ENCODE assay signal across 11 cellular contexts in genomic region chr18:77209587-77209986, GRCh38. TPM values are rescaled to one million over a fixed set of nuclear protein-coding genes. Genes with fewer than 3 reads are reported as not detected.
A peak's percentile ranks its signal among the peaks of the same experiment; 100 is the strongest.
DNase-seq lines count a peak whose midpoint lies in the region; ATAC-seq and TF ChIP-seq lines count a peak whose summit lies in the region.
"Had no signal": no experiment of that assay in that cellular context is flagged by ENCODE, and none has a peak within 500 bp of the region (broad histone marks: within the 10 kb centered on the region; RNA-seq: fewer than 3 reads in every experiment).

No MANE protein-coding gene starts in this region.

- no TSS peak for BruUV-seq in MCF 10A (replicated peaks; lab: Mats Ljungman, UMichigan)

- peak overlapping the region; percentile 89 for H3K27ac Mint-ChIP-seq in MCF 10A (ENCODE audit: low read depth, unreplicated experiment)

- H3K4me1 Mint-ChIP-seq in MCF 10A (ENCODE audit: insufficient read depth, unreplicated experiment), result peaks cover 6% of the 10 kb centered on the region

- H3K9me3 ChIP-seq in breast epithelium (no peaks in the 10 kb centered on the region), upper lobe of left lung (no peaks in the 10 kb centered on the region), HAP-1 (no peaks in the 10 kb centered on the region)
- H3K9me3 ChIP-seq: SJCRH30 had no signal

- no peak for ATAC-seq in upper lobe of left lung (ENCODE audit: low FRiP score in 2 of 2)
- ATAC-seq in HG02678 (IDR thresholded peaks at IDR 0.05; ENCODE audit: unreplicated experiment), result no peak

- no peak for TF ChIP-seq EP300 in upper lobe of left lung (IDR thresholded peaks at IDR 0.05)

- H3K36me3 ChIP-seq in breast epithelium, result no peaks in the 10 kb centered on the region
- H3K36me3 ChIP-seq in upper lobe of left lung, result no peaks in the 10 kb centered on the region
- no peaks in the 10 kb centered on the region for H3K36me3 ChIP-seq in HAP-1 (replicated peaks)
- H3K36me3 ChIP-seq: SJCRH30 had no signal

- no peaks in the 10 kb centered on the region for H3K4me1 ChIP-seq in breast epithelium
- peaks cover 21 to 42% (median 26%) of the 10 kb centered on the region in 4 donors for H3K4me1 ChIP-seq in upper lobe of left lung
- no peaks in the 10 kb centered on the region for H3K4me1 ChIP-seq in HAP-1
- H3K4me1 ChIP-seq: SJCRH30 had no signal

- H3K27me3 Mint-ChIP-seq in MCF 10A (ENCODE audit: insufficient read depth, unreplicated experiment), result no peaks in the 10 kb centered on the region

- CTCF ChIA-PET in MCF 10A (lab: Yijun Ruan, JAX), result interaction anchor here (0.6 to 7.1 kb wide), 8 partner anchors 9 to 225 kb away, joined by 3 to 119 read pairs (median 9); no protein-coding TSS in a partner anchor

- no peak for DNase-seq in MCF 10A (ENCODE audit: unreplicated experiment)
- no peak for DNase-seq in breast epithelium (ENCODE audit: low spot score in 2 of 2)
- peak; percentile 54 for DNase-seq in hepatic stellate cell (ENCODE audit: low spot score)
- peak in 1 of 2 donors; percentile 40 for DNase-seq in upper lobe of left lung
- DNase-seq in NCI-H1436 treated with DMSO at 0.1 percent for 48 hours (lab: John Stamatoyannopoulos, UW), result no peak
- no peak for DNase-seq in HAP-1 (ENCODE audit: low spot score in 2 of 2)
- DNase-seq: NCI-H345, SJCRH30 had no signal

- no peaks in the 10 kb centered on the region for H3K36me3 Mint-ChIP-seq in MCF 10A (ENCODE audit: insufficient read depth, unreplicated experiment)

- WGBS in upper lobe of left lung, 2 donors, result 88 to 95% methylated on average over 12 of the region's 12 CpGs

- TF ChIP-seq POLR2A in breast epithelium (IDR thresholded peaks at IDR 0.05), result no peak
- TF ChIP-seq POLR2A in upper lobe of left lung (IDR thresholded peaks at IDR 0.05), result no peak

- H3K27ac ChIP-seq in breast epithelium (no peak overlapping the region), VCaP (peak overlapping the region; percentile 20; the same call in 1 of the 2 replicates), upper lobe of left lung (peak overlapping the region in 3 of 4 donors; percentile 28 to 72 (median 44))
- H3K27ac ChIP-seq: SJCRH30 had no signal

- H3K4me3 ChIP-seq in breast epithelium (no peak overlapping the region), upper lobe of left lung (no peak overlapping the region), HAP-1 (no peak overlapping the region)
- H3K4me3 ChIP-seq: SJCRH30 had no signal

- in situ Hi-C loops in HAP-1 (cut with MboI; ENCODE audit: low sequenced_read_pairs), result no loop called here

- H3K27me3 ChIP-seq in breast epithelium (no peaks in the 10 kb centered on the region), upper lobe of left lung (no peaks in the 10 kb centered on the region), HAP-1 (ENCODE audit: low read depth) (no peaks in the 10 kb centered on the region)
- H3K27me3 ChIP-seq: SJCRH30 had no signal

- H3K4me3 Mint-ChIP-seq in MCF 10A (ENCODE audit: unreplicated experiment), result peak overlapping the region; percentile 65

- H3K9me3 Mint-ChIP-seq in MCF 10A (ENCODE audit: unreplicated experiment), result no peaks in the 10 kb centered on the region

- intact Hi-C loops in MCF 10A (cut with micrococcal nuclease), result loop anchor here (5.0 kb wide), 1 partner anchor 142 kb away; no protein-coding TSS in a partner anchor
- intact Hi-C loops in breast epithelium (cut with DNase I; ENCODE audit: low total_unique reads), result no loop called here

- POLR2A ChIA-PET in MCF 10A (lab: Yijun Ruan, JAX), result interaction anchor here (0.6 to 1.5 kb wide), 2 partner anchors 77 to 186 kb away, joined by 3 to 5 read pairs; partner anchors contain the start of gene MBP

- no peak for TF ChIP-seq CTCF in MCF 10A (IDR thresholded peaks at IDR 0.05; ENCODE audit: unreplicated experiment)
- TF ChIP-seq CTCF in breast epithelium (IDR thresholded peaks at IDR 0.05), result no peak
- TF ChIP-seq CTCF in VCaP (conservative IDR thresholded peaks at IDR 0.05), result no peak
- no peak for TF ChIP-seq CTCF in upper lobe of left lung (IDR thresholded peaks at IDR 0.05)

RNA-seq across cellular contexts. Expression of gene GALR1, which starts 40.1 kb away (rescaled TPM):
- total RNA-seq in MCF 10A (2022) (not detected in 2 replicates), breast epithelium (under 1 TPM in 2 of 3 donors, not detected in 1; under 0.01 TPM), upper lobe of left lung (not detected)
- total RNA-seq: chondrocyte, SJCRH30 had no signal

Comparison
In these comparisons a context has a peak if more than half of its experiments do, and no peak if none do; other contexts are left out.
1. H3K27ac ChIP-seq: peak in VCaP (single experiment) and upper lobe of left lung (3 of 4); none in breast epithelium (0 of 2).